In the genomic region with DNA sequence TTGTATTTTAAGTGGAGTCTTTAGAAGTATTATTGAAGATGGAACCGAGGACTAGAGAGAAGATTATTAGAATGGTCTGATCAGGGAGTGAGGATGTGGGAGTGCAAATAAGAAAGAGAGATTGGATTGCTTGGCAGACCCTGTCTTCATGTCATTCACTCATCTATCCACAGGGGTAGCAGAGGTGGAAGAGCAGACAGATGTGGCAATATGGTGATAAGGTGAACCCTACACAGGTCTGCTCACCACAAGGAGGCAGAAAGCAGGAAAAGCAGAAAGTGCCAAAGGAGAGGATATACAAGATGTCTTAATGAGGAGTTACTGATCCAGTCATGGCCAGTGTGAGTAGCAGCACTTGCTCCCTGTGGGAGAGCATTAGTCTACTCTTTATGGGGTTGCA, we compare ENCODE assay signal across 18 cellular contexts.
DNase-seq lines count a peak whose midpoint lies in the region; ATAC-seq and TF ChIP-seq lines count a peak whose summit lies in the region.
"Had no signal": no experiment of that assay in that cellular context is flagged by ENCODE, and none has a peak within 500 bp of the region (broad histone marks: within the 10 kb centered on the region; RNA-seq: fewer than 3 reads in every experiment).

No MANE protein-coding gene starts in this region.

- no peak overlapping the region for H3K27ac ChIP-seq in endodermal cell (ENCODE audit: low read depth, low read length)
- H3K27ac ChIP-seq: 22Rv1, A549, C4-2B had no signal

- H3K4me3 Mint-ChIP-seq in endodermal cell (no peak overlapping the region), nephron progenitor cell (no peak overlapping the region)
- no peak overlapping the region for H3K4me3 Mint-ChIP-seq in activated naive CD8-positive, alpha-beta T cell treated with anti-CD3 and anti-CD28 coated beads, Interleukin-2, amount 50 U/mL, for 24 hours
- H3K4me3 Mint-ChIP-seq: CD4-positive, alpha-beta T cell; HFFc6 had no signal

- no peaks in the 10 kb centered on the region for H3K4me1 ChIP-seq in endodermal cell (ENCODE audit: control insufficient read depth, insufficient read depth, low read length)
- H3K4me1 ChIP-seq: A549, Caco-2 had no signal

- H3K36me3 ChIP-seq in endodermal cell (ENCODE audit: control insufficient read depth, insufficient read depth, low read length) = no peaks in the 10 kb centered on the region

- no peak for ATAC-seq in activated naive CD8-positive, alpha-beta T cell treated with anti-CD3 and anti-CD28 coated beads, Interleukin-2, amount 50 U/mL, for 24 hours
- ATAC-seq: A549, HCT116 had no signal

- H3K27me3 Mint-ChIP-seq in endodermal cell (ENCODE audit: insufficient read depth) = no peaks in the 10 kb centered on the region
- H3K27me3 Mint-ChIP-seq in nephron progenitor cell (ENCODE audit: low read depth, poor library complexity) = peaks cover 3% of the 10 kb centered on the region
- no peaks in the 10 kb centered on the region for H3K27me3 Mint-ChIP-seq in activated naive CD8-positive, alpha-beta T cell treated with anti-CD3 and anti-CD28 coated beads, Interleukin-2, amount 50 U/mL, for 24 hours
- H3K27me3 Mint-ChIP-seq: CD4-positive, alpha-beta T cell had no signal

- H3K27me3 ChIP-seq in endodermal cell (ENCODE audit: control insufficient read depth, insufficient read depth, low read length, poor library complexity, severe bottlenecking) = no peaks in the 10 kb centered on the region

- peak; percentile 4 for DNase-seq in NCI-H82 (lab: John Stamatoyannopoulos, UW)
- DNase-seq in NCI-H82 treated with DMSO at 0.1 percent for 48 hours (lab: John Stamatoyannopoulos, UW; ENCODE audit: unreplicated experiment) = no peak
- DNase-seq in Jurkat, Clone E6-1 (ENCODE audit: low read depth, low spot score) = peak; percentile 1
- DNase-seq in endodermal cell = no peak
- DNase-seq in iPS-NIHi7 (ENCODE audit: extremely low spot score) = peak; percentile 9
- no peak for DNase-seq in nephron progenitor cell
- DNase-seq in activated naive CD8-positive, alpha-beta T cell treated with anti-CD3 and anti-CD28 coated beads, Interleukin-2, amount 50 U/mL, for 24 hours = no peak
- DNase-seq in stimulated activated CD4-positive, alpha-beta T cell treated with anti-CD3 and anti-CD28 coated beads, Interleukin-15, amount 100 ng/mL, for 24 hours = no peak
- DNase-seq: AML-193; Caco-2; CD4-positive, alpha-beta T cell; HFFc6; IMR-90; KBM-7 had no signal

- H3K9ac ChIP-seq in endodermal cell (ENCODE audit: extremely low read depth, low read length, poor library complexity, severe bottlenecking) = no peak overlapping the region

- no peaks in the 10 kb centered on the region for H3K9me3 ChIP-seq in endodermal cell (ENCODE audit: control insufficient read depth, low read length)
- H3K9me3 ChIP-seq: A549, Caco-2 had no signal

- TF ChIP-seq CTCF in endodermal cell (conservative IDR thresholded peaks at IDR 0.05) = peak; percentile 43
- no peak for TF ChIP-seq CTCF in nephron progenitor cell (IDR thresholded peaks at IDR 0.05)

- no peak overlapping the region for H3K27ac Mint-ChIP-seq in endodermal cell
- no peak overlapping the region for H3K27ac Mint-ChIP-seq in nephron progenitor cell
- no peak overlapping the region for H3K27ac Mint-ChIP-seq in activated naive CD8-positive, alpha-beta T cell treated with anti-CD3 and anti-CD28 coated beads, Interleukin-2, amount 50 U/mL, for 24 hours
- H3K27ac Mint-ChIP-seq: CD4-positive, alpha-beta T cell; HFFc6 had no signal

- no peak overlapping the region for H3K4me3 ChIP-seq in Jurkat, Clone E6-1 (ENCODE audit: low read length)
- H3K4me3 ChIP-seq in endodermal cell (ENCODE audit: low read length) = no peak overlapping the region
- H3K4me3 ChIP-seq: A549 had no signal

- H3K9me3 Mint-ChIP-seq in endodermal cell (peaks cover 50% of the 10 kb centered on the region), nephron progenitor cell (peaks cover 38% of the 10 kb centered on the region)
- peaks cover 6% of the 10 kb centered on the region for H3K9me3 Mint-ChIP-seq in activated naive CD8-positive, alpha-beta T cell treated with anti-CD3 and anti-CD28 coated beads, Interleukin-2, amount 50 U/mL, for 24 hours
- H3K9me3 Mint-ChIP-seq: CD4-positive, alpha-beta T cell had no signal

- WGBS in endodermal cell (ENCODE audit: insufficient coverage in 1 of 2, insufficient read length in 1 of 2), 2 experiments = 92 to 100% methylated on average over 1 of the region's 1 CpG

- H3K36me3 Mint-ChIP-seq in endodermal cell (ENCODE audit: low read depth) (peaks cover 2% of the 10 kb centered on the region), nephron progenitor cell (ENCODE audit: low read depth) (peaks cover 11% of the 10 kb centered on the region)
- no peaks in the 10 kb centered on the region for H3K36me3 Mint-ChIP-seq in activated naive CD8-positive, alpha-beta T cell treated with anti-CD3 and anti-CD28 coated beads, Interleukin-2, amount 50 U/mL, for 24 hours (ENCODE audit: low read depth)

- H3K4me1 Mint-ChIP-seq in endodermal cell (no peaks in the 10 kb centered on the region), nephron progenitor cell (no peaks in the 10 kb centered on the region)
- H3K4me1 Mint-ChIP-seq in activated naive CD8-positive, alpha-beta T cell treated with anti-CD3 and anti-CD28 coated beads, Interleukin-2, amount 50 U/mL, for 24 hours = no peaks in the 10 kb centered on the region

Comparison
In these comparisons a context has a peak if more than half of its experiments do, and no peak if none do; other contexts are left out.
1. DNase-seq: peak in NCI-H82 (single experiment), Jurkat, Clone E6-1 (single experiment) and iPS-NIHi7 (single experiment); none in NCI-H82 treated with DMSO at 0.1 percent for 48 hours (single experiment), endodermal cell (single experiment), nephron progenitor cell (single experiment), activated naive CD8-positive, alpha-beta T cell treated with anti-CD3 and anti-CD28 coated beads, Interleukin-2, amount 50 U/mL, for 24 hours (single experiment) and stimulated activated CD4-positive, alpha-beta T cell treated with anti-CD3 and anti-CD28 coated beads, Interleukin-15, amount 100 ng/mL, for 24 hours (single experiment).